In the genomic region with DNA sequence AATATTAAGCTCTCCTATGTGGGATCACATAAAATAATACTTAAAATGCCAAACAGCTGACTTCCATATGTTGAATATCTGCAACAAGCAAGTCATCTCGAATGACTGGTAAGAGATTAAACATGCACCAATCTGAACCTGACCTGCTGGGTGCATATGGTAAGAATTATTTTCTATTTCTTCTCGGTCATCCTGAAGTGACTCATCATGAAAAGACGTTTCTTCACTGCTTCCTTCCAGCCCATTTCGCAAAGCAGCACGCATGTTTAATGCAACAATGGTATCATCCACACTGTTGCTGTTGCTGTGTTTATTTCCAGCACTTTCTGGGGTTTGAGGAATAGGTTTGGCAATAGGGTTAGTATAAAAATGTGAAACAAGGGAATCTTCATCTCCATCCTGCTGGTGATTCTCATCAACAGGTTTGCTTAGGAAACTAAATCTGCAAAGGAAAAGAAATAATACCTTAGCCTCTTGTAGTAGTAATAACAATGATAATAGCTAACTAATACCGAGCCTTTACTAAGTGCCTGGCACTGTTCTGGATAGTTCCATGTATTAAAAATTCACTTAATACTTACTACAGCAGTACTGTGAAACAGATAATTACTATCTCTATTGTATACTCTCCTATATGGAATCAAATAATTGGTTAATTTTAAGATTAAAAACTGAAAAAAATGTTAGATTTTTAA, we compare ENCODE assay signal across 9 cellular contexts. TPM values are rescaled to one million over a fixed set of nuclear protein-coding genes. Genes with fewer than 3 reads are reported as not detected.
DNase-seq lines count a peak whose midpoint lies in the region; FAIRE-seq and TF ChIP-seq lines count a peak whose summit lies in the region.
"Had no signal": no experiment of that assay in that cellular context is flagged by ENCODE, and none has a peak within 500 bp of the region (broad histone marks: within the 10 kb centered on the region; RNA-seq: fewer than 3 reads in every experiment).

No MANE protein-coding gene starts in this region.

- no peak for TF ChIP-seq POLR2A in spleen (IDR thresholded peaks at IDR 0.05)
- TF ChIP-seq POLR2A in GM12892 (IDR thresholded peaks at IDR 0.05; ENCODE audit: low read depth, low read length), result no peak

- H3K27me3 ChIP-seq in spleen (replicated peaks in 1 of 7), result no peaks in the 10 kb centered on the region

- FAIRE-seq in GM12892 (lab: Jason Lieb, UNC), result no peak

- H3K4me1 ChIP-seq in spleen, result peaks cover 0 to 13% (median 0%) of the 10 kb centered on the region in 6 donors

- WGBS in spleen, 5 donors, result 59 to 80% (median 68%) methylated on average over 6 of the region's 6 CpGs

- H3K36me3 ChIP-seq in spleen, result peaks cover 3 to 100% (median 93%) of the 10 kb centered on the region in 6 donors

- in situ Hi-C loops in SK-MEL-5 (cut with HindIII; ENCODE audit: low pct_unique_long_range_greater_than_20kb, low sequenced_read_pairs), result no loop called here

- DNase-seq in HCEC 1CT (peak; percentile 99), SK-MEL-5 (ENCODE audit: low read depth, low spot score) (peak; percentile 65), fibroblast of villous mesenchyme (ENCODE audit: low read depth) (peak; percentile 98), spleen (no peak), DMS53 (lab: John Stamatoyannopoulos, UW) (no peak), NCI-H2081 treated with DMSO at 0.1 percent for 48 hours (lab: John Stamatoyannopoulos, UW) (no peak), GM12892 (ENCODE audit: insufficient read length) (no peak), DMS114 treated with DMSO at 0.1 percent for 48 hours (lab: John Stamatoyannopoulos, UW; ENCODE audit: unreplicated experiment) (no peak)
- DNase-seq: activated effector memory CD4-positive, alpha-beta T cell treated with Interleukin-2 at 50 U/mL for 16 hours had no signal

- H3K9me3 ChIP-seq in spleen, result peaks cover 0 to 3% (median 0%) of the 10 kb centered on the region in 8 donors

- no peak overlapping the region for H3K4me3 ChIP-seq in fibroblast of villous mesenchyme (ENCODE audit: low read depth, low read length)
- peak overlapping the region in 1 of 8 donors; percentile 5 for H3K4me3 ChIP-seq in spleen

- TF ChIP-seq CTCF in fibroblast of villous mesenchyme (IDR thresholded peaks at IDR 0.05; ENCODE audit: insufficient read depth, low read depth, low read length) (no peak), spleen (IDR thresholded peaks at IDR 0.05 in 8 of 11, conservative IDR thresholded peaks at IDR 0.05 in 3 of 11) (no peak)

- peak overlapping the region in 5 of 8 donors; percentile 21 to 72 (median 64) for H3K27ac ChIP-seq in spleen

- intact Hi-C loops in spleen (cut with DNase I; ENCODE audit: low total_unique reads), result no loop called here

RNA-seq across cellular contexts. Expression of a gene that starts 52.0 kb away (rescaled TPM):
- total RNA-seq in SK-MEL-5 (2014; rRNA removed; shearing (Covaris generic)), result 0.05 and 0.16 TPM in 2 replicates
- polyA plus RNA-seq in SK-MEL-5 (2015; cell fraction: cytosol; rRNA removed), result 0.10 and 0.13 TPM in 2 replicates
- 3.0 and 5.1 TPM in 2 replicates for polyA plus RNA-seq in SK-MEL-5 (2015; cell fraction: nucleus; rRNA removed)
- 0.86 and 0.97 TPM in 2 replicates for total RNA-seq in fibroblast of villous mesenchyme
- 1 to 10 TPM; 1.5 to 5.0 (median 2.9) TPM for total RNA-seq in spleen
- polyA plus RNA-seq in spleen, result 1 to 10 TPM in 2 of 3 donors, under 1 TPM in 1; 0.85 to 1.8 (median 1.7) TPM
- polyA plus RNA-seq in GM12892 (2012; ENCODE audit: missing spikeins), result 0.53 TPM

Comparison
In these comparisons a context has a peak if more than half of its experiments do, and no peak if none do; other contexts are left out.
1. DNase-seq: peak in HCEC 1CT (single experiment), SK-MEL-5 (single experiment) and fibroblast of villous mesenchyme (single experiment); none in spleen (single experiment), DMS53 (single experiment), NCI-H2081 treated with DMSO at 0.1 percent for 48 hours (single experiment), GM12892 (single experiment) and DMS114 treated with DMSO at 0.1 percent for 48 hours (single experiment).